Comparison of ENCODE assay signal across 35 cellular contexts in genomic region chr20:22495789-22496188, GRCh38.
A peak's percentile ranks its signal among the peaks of the same experiment; 100 is the strongest.
DNase-seq lines count a peak whose midpoint lies in the region; ATAC-seq, FAIRE-seq and TF ChIP-seq lines count a peak whose summit lies in the region.
"Had no signal": no experiment of that assay in that cellular context is flagged by ENCODE, and none has a peak within 500 bp of the region (broad histone marks: within the 10 kb centered on the region; RNA-seq: fewer than 3 reads in every experiment).

No MANE protein-coding gene starts in this region.

- H3K9ac ChIP-seq in HepG2 (ENCODE audit: insufficient read depth, low read depth, low read length) (no peak overlapping the region), PC-3 (ENCODE audit: low read length) (no peak overlapping the region), trophoblast cell (ENCODE audit: low read length) (peak overlapping the region; percentile 33)
- H3K9ac ChIP-seq: BLaER1; BLaER1 treated with 17β-estradiol and CSF1 and Interleukin-3, amounts not matched to agents 10 nM and 100 nM had no signal

- H3F3A ChIP-seq in PC-3 (ENCODE audit: low read length, unreplicated experiment) = no peaks in the 10 kb centered on the region

- no peak overlapping the region for H3K4ac ChIP-seq in trophoblast cell (ENCODE audit: low read depth, low read length)

- no peaks in the 10 kb centered on the region for H3K27me3 ChIP-seq in HepG2 (ENCODE audit: control insufficient read depth in 1 of 2, insufficient read depth in 2 of 2, low read length in 2 of 2)
- no peaks in the 10 kb centered on the region for H3K27me3 ChIP-seq in right lobe of liver
- no peaks in the 10 kb centered on the region for H3K27me3 ChIP-seq in PC-3 (ENCODE audit: low read length)
- H3K27me3 ChIP-seq in esophagus muscularis mucosa = peaks cover 0 to 23% (median 0%) of the 10 kb centered on the region in 4 donors
- no peaks in the 10 kb centered on the region for H3K27me3 ChIP-seq in trophoblast cell (ENCODE audit: insufficient read depth, low read length)
- H3K27me3 ChIP-seq: BE2C; BLaER1; BLaER1 treated with 17β-estradiol and CSF1 and Interleukin-3, amounts not matched to agents 10 nM and 100 nM had no signal

- H3K9me3 ChIP-seq in HepG2 (ENCODE audit: low read length) (no peaks in the 10 kb centered on the region), right lobe of liver (no peaks in the 10 kb centered on the region), PC-3 (ENCODE audit: low read length) (no peaks in the 10 kb centered on the region), esophagus muscularis mucosa (no peaks in the 10 kb centered on the region), trophoblast cell (ENCODE audit: insufficient read depth, low read depth, low read length) (peaks cover 3% of the 10 kb centered on the region)
- H3K9me3 ChIP-seq: A549, BE2C, BLaER1 had no signal

- TF ChIP-seq POLR2A in HepG2 (IDR thresholded peaks at IDR 0.05; ENCODE audit: insufficient read depth in 1 of 2, low read depth in 2 of 2, low read length in 2 of 2) (no peak), right lobe of liver (IDR thresholded peaks at IDR 0.05) (no peak), esophagus muscularis mucosa (IDR thresholded peaks at IDR 0.05; ENCODE audit: low read depth) (no peak)

- WGBS in HepG2 (ENCODE audit: low lambda C conversion rate) = 29% methylated on average over 2 of the region's 2 CpGs
- WGBS in right lobe of liver (ENCODE audit: insufficient coverage, low coverage, low lambda C conversion rate, missing lambda C conversion rate) = 79% methylated on average over 2 of the region's 2 CpGs
- 79% methylated on average over 2 of the region's 2 CpGs for WGBS in esophagus muscularis mucosa
- no CpG with 5 or more reads among the region's 2 CpGs for WGBS in trophoblast cell (ENCODE audit: extremely low coverage, insufficient coverage, insufficient read length)

- H3K4me2 ChIP-seq in HepG2 (ENCODE audit: low read depth, low read length) (peak overlapping the region; percentile 14; the same call in 1 of the 2 replicates), PC-3 (ENCODE audit: low read length) (no peak overlapping the region), trophoblast cell (ENCODE audit: low read length) (no peak overlapping the region)
- H3K4me2 ChIP-seq: A549, BLaER1 had no signal

- no peak overlapping the region for H2AK5ac ChIP-seq in trophoblast cell (ENCODE audit: low read length)

- TF ChIP-seq EP300 in HepG2 (IDR thresholded peaks at IDR 0.05; ENCODE audit: low read depth in 2 of 2, low read length in 2 of 2) = no peak
- no peak for TF ChIP-seq EP300 in HepG2 (CRISPR knock-in tag; IDR thresholded peaks at IDR 0.05; ENCODE audit: borderline replicate concordance)
- no peak for TF ChIP-seq EP300 in esophagus muscularis mucosa (IDR thresholded peaks at IDR 0.05)

- POLR2A ChIA-PET in HepG2 (lab: Yijun Ruan, JAX) = interaction anchor here (1.5 to 3.7 kb wide), 2 partner anchors 11 to 16 kb away, joined by 5 to 20 read pairs; no protein-coding TSS in a partner anchor
- POLR2A ChIA-PET in PC-3 (lab: Charles Lee; ENCODE audit: unreplicated experiment) = no interaction called here

- intact Hi-C loops in HepG2 (cut with micrococcal nuclease; ENCODE audit: unreplicated experiment) = no loop called here
- intact Hi-C loops in right lobe of liver (cut with DNase I) = no loop called here
- intact Hi-C loops in PC-3 (cut with micrococcal nuclease) = no loop called here
- intact Hi-C loops in esophagus muscularis mucosa (cut with DNase I) = no loop called here

- peak; percentile 42 for DNase-seq in HepG2 (ENCODE audit: low spot score)
- DNase-seq in right lobe of liver = no peak
- DNase-seq in PC-3 = no peak
- peak; percentile 34 for DNase-seq in esophagus muscularis mucosa (ENCODE audit: extremely low spot score)
- DNase-seq in trophoblast cell = no peak
- no peak for DNase-seq in NCI-H524 treated with DMSO at 0.1 percent for 48 hours (lab: John Stamatoyannopoulos, UW)
- DNase-seq in NCI-H82 (lab: John Stamatoyannopoulos, UW) = no peak
- no peak for DNase-seq in foreskin melanocyte
- DNase-seq: 8988T; ACHN; AML-193; BE2C; C1 segment of cervical spinal cord; Caco-2; Calu3; CD4-positive, alpha-beta memory T cell; CD4-positive, alpha-beta T cell; CD4-positive, CD25-positive, alpha-beta regulatory T cell; CD8-positive, alpha-beta memory T cell; CD8-positive, alpha-beta T cell; COR-L47; DMS 273 treated with DMSO at 0.1 percent for 48 hours; DMS153; DMS53; DMS79; DMS79 treated with DMSO at 0.1 percent for 48 hours; DND-41; EL had no signal

- H4K8ac ChIP-seq in trophoblast cell (ENCODE audit: low read depth, low read length) = no peak overlapping the region

- H3K4me1 ChIP-seq in HepG2 (ENCODE audit: insufficient read depth, low read length) = peaks cover 48% of the 10 kb centered on the region
- peaks cover 0 to 21% (median 9%) of the 10 kb centered on the region in 4 donors for H3K4me1 ChIP-seq in right lobe of liver
- peaks cover 17% of the 10 kb centered on the region for H3K4me1 ChIP-seq in PC-3 (ENCODE audit: insufficient read depth, low read length)
- no peaks in the 10 kb centered on the region for H3K4me1 ChIP-seq in esophagus muscularis mucosa
- no peaks in the 10 kb centered on the region for H3K4me1 ChIP-seq in trophoblast cell (ENCODE audit: control insufficient read depth in 1 of 2, insufficient read depth in 2 of 2, low read length in 2 of 2)
- H3K4me1 ChIP-seq: BE2C had no signal

- ATAC-seq in HepG2 (no peak), right lobe of liver (no peak), PC-3 (no peak)
- ATAC-seq: A549; CD8-positive, alpha-beta T cell had no signal

- no peak overlapping the region for H3K4me3 ChIP-seq in HepG2 (replicated peaks in 1 of 3; ENCODE audit: insufficient read depth in 1 of 3, low read depth in 2 of 3, low read length in 3 of 3)
- no peak overlapping the region for H3K4me3 ChIP-seq in right lobe of liver
- no peak overlapping the region for H3K4me3 ChIP-seq in PC-3 (ENCODE audit: low read length)
- no peak overlapping the region for H3K4me3 ChIP-seq in esophagus muscularis mucosa
- no peak overlapping the region for H3K4me3 ChIP-seq in trophoblast cell (ENCODE audit: low read depth, low read length)
- H3K4me3 ChIP-seq: A549; BLaER1; BLaER1 treated with 17β-estradiol and CSF1 and Interleukin-3, amounts not matched to agents 10 nM and 100 nM had no signal

- no peak overlapping the region for H2BK12ac ChIP-seq in trophoblast cell (ENCODE audit: low read length)

- no peak overlapping the region for H3K18ac ChIP-seq in trophoblast cell (ENCODE audit: low read length)

- no peak overlapping the region for H3K27ac ChIP-seq in HepG2 (ENCODE audit: extremely low read length, insufficient read depth, low read length)
- H3K27ac ChIP-seq in right lobe of liver = no peak overlapping the region
- peak overlapping the region; percentile 77 for H3K27ac ChIP-seq in PC-3 (ENCODE audit: low read length)
- no peak overlapping the region for H3K27ac ChIP-seq in esophagus muscularis mucosa (replicated peaks in 1 of 4)
- no peak overlapping the region for H3K27ac ChIP-seq in trophoblast cell (ENCODE audit: low read depth, low read length)
- H3K27ac ChIP-seq: 22Rv1; A549; BLaER1; BLaER1 treated with 17β-estradiol and CSF1 and Interleukin-3, amounts not matched to agents 10 nM and 100 nM; C4-2B had no signal

- TF ChIP-seq CTCF in HepG2 (CRISPR knock-in tag; IDR thresholded peaks at IDR 0.05) = no peak
- no peak for TF ChIP-seq CTCF in right lobe of liver (IDR thresholded peaks at IDR 0.05)
- TF ChIP-seq CTCF in PC-3 (conservative IDR thresholded peaks at IDR 0.05; ENCODE audit: low read depth, low read length) = no peak
- TF ChIP-seq CTCF in esophagus muscularis mucosa (IDR thresholded peaks at IDR 0.05) = no peak

- no peaks in the 10 kb centered on the region for H3K79me1 ChIP-seq in trophoblast cell (ENCODE audit: low read length)

- no peaks in the 10 kb centered on the region for H3K36me3 ChIP-seq in HepG2 (replicated peaks in 1 of 2; ENCODE audit: control insufficient read depth in 1 of 2, insufficient read depth in 2 of 2, low read length in 2 of 2)
- no peaks in the 10 kb centered on the region for H3K36me3 ChIP-seq in right lobe of liver
- H3K36me3 ChIP-seq in PC-3 (ENCODE audit: low read depth, low read length) = no peaks in the 10 kb centered on the region
- no peaks in the 10 kb centered on the region for H3K36me3 ChIP-seq in esophagus muscularis mucosa
- H3K36me3 ChIP-seq in trophoblast cell (ENCODE audit: control insufficient read depth in 1 of 2, insufficient read depth in 2 of 2, low read length in 2 of 2) = no peaks in the 10 kb centered on the region
- H3K36me3 ChIP-seq: BE2C; BLaER1; BLaER1 treated with 17β-estradiol and CSF1 and Interleukin-3, amounts not matched to agents 10 nM and 100 nM had no signal

- H4K12ac ChIP-seq in trophoblast cell (ENCODE audit: low read depth, low read length) = no peak overlapping the region

- H2BK120ac ChIP-seq in trophoblast cell (ENCODE audit: insufficient read depth, low read length, poor library complexity) = no peak overlapping the region

- H3K9me2 ChIP-seq in PC-3 (replicated peaks; ENCODE audit: low read length) = no peaks in the 10 kb centered on the region; the same call in 1 of the 2 replicates

- in situ Hi-C loops in HepG2 (cut with HindIII; ENCODE audit: extremely low pct_ligation_motif_present, low pct_unique_long_range_greater_than_20kb) = no loop called here

- CTCF ChIA-PET in HepG2 (lab: Yijun Ruan, JAX; ENCODE audit: low intra/inter-chr PET ratio, low total read pairs) = no interaction called here
- CTCF ChIA-PET in PC-3 (lab: Charles Lee) = no interaction called here

- H3K79me2 ChIP-seq in HepG2 (ENCODE audit: insufficient read depth, low read length) (no peaks in the 10 kb centered on the region), PC-3 (ENCODE audit: low read length) (no peaks in the 10 kb centered on the region), trophoblast cell (ENCODE audit: control insufficient read depth, insufficient read depth, low read length, poor library complexity) (no peaks in the 10 kb centered on the region)

- no peak for FAIRE-seq in HepG2 (lab: Jason Lieb, UNC)
- FAIRE-seq: A204.1, D721Med had no signal

- H4K20me1 ChIP-seq in HepG2 (ENCODE audit: insufficient read depth, low read length) = no peaks in the 10 kb centered on the region
- no peaks in the 10 kb centered on the region for H4K20me1 ChIP-seq in PC-3 (ENCODE audit: low read length)
- H4K20me1 ChIP-seq: BLaER1; BLaER1 treated with 17β-estradiol and CSF1 and Interleukin-3, amounts not matched to agents 10 nM and 100 nM had no signal

- no TSS peak for BruUV-seq in HepG2 (replicated peaks; lab: Mats Ljungman, UMichigan)
- no TSS peak for BruUV-seq in PC-3 (replicated peaks; lab: Mats Ljungman, UMichigan)

- no peak overlapping the region for H3K23ac ChIP-seq in trophoblast cell (ENCODE audit: low read length)

- TF ChIP-seq RAD21 in HepG2 (CRISPR knock-in tag; IDR thresholded peaks at IDR 0.05) = no peak

- no peak overlapping the region for H2AFZ ChIP-seq in HepG2 (ENCODE audit: low read length)
- H2AFZ ChIP-seq in PC-3 (ENCODE audit: low read length) = no peak overlapping the region
- no peak overlapping the region for H2AFZ ChIP-seq in trophoblast cell (ENCODE audit: insufficient read depth, low read length, poor library complexity)

- H4K91ac ChIP-seq in trophoblast cell (ENCODE audit: low read depth, low read length) = no peak overlapping the region

- no peak overlapping the region for H3K14ac ChIP-seq in trophoblast cell (ENCODE audit: low read length)

- no peak overlapping the region for H2BK5ac ChIP-seq in trophoblast cell (ENCODE audit: low read depth, low read length, poor library complexity)

Comparison
In these comparisons a context has a peak if more than half of its experiments do, and no peak if none do; other contexts are left out.
1. DNase-seq: peak in HepG2 (single experiment) and esophagus muscularis mucosa (single experiment); none in right lobe of liver (0 of 3), PC-3 (single experiment), trophoblast cell (0 of 2), NCI-H524 treated with DMSO at 0.1 percent for 48 hours (single experiment), NCI-H82 (single experiment) and foreskin melanocyte (single experiment).